Comparison of ENCODE assay signal across 12 cellular contexts in genomic region chr6:143271024-143271423, GRCh38.
DNase-seq lines count a peak whose midpoint lies in the region; ATAC-seq and TF ChIP-seq lines count a peak whose summit lies in the region.
"Had no signal": no experiment of that assay in that cellular context is flagged by ENCODE, and none has a peak within 500 bp of the region (broad histone marks: within the 10 kb centered on the region; RNA-seq: fewer than 3 reads in every experiment).

No MANE protein-coding gene starts in this region.

- no peak overlapping the region for H3K27ac ChIP-seq in right cardiac atrium (ENCODE audit: low read length)
- H3K27ac ChIP-seq in aorta (ENCODE audit: low read depth in 1 of 2, low read length in 2 of 2) = no peak overlapping the region

- no peaks in the 10 kb centered on the region; the same call in 1 of the 2 replicates for H3K27me3 Mint-ChIP-seq in HFFc6 (ENCODE audit: insufficient read depth)

- DNase-seq in A172 (ENCODE audit: low spot score) (peak; percentile 21), HFFc6 (peak; percentile 81), astrocyte of the hippocampus (ENCODE audit: low read depth, low spot score) (peak; percentile 74), right cardiac atrium (peak in 1 of 3 donors; percentile 52), aorta (no peak)
- no peak for DNase-seq in activated CD4-positive, CD25-positive, alpha-beta regulatory T cell treated with anti-CD3 and anti-CD28 coated beads, Interleukin-2, amount 50 U/mL, for 72 hours
- DNase-seq in effector CD4-positive, alpha-beta T cell = no peak
- DNase-seq: activated T-cell treated with anti-CD3 and anti-CD28 coated beads, Interleukin-2, amount 50 U/mL, for 4 hours; NCI-H748 treated with DMSO at 0.1 percent for 48 hours; sigmoid colon; T-helper 9 cell had no signal

- H3K9me3 ChIP-seq in right cardiac atrium (ENCODE audit: control insufficient read depth, low read length) (no peaks in the 10 kb centered on the region), aorta (ENCODE audit: control insufficient read depth, low read length) (no peaks in the 10 kb centered on the region)
- H3K9me3 ChIP-seq: sigmoid colon had no signal

- H3K27ac Mint-ChIP-seq in HFFc6 = no peak overlapping the region

- no peak for TF ChIP-seq CTCF in HFFc6 (IDR thresholded peaks at IDR 0.05)

- ATAC-seq in right cardiac atrium (peak; percentile 57 to 72), aorta (ENCODE audit: low FRiP score) (no peak), HG02973 (IDR thresholded peaks at IDR 0.05; ENCODE audit: unreplicated experiment) (no peak)
- ATAC-seq: activated T-cell treated with anti-CD3 and anti-CD28 coated beads, Interleukin-2, amount 50 U/mL, for 4 hours had no signal

- WGBS in right cardiac atrium = 35% methylated on average over 4 of the region's 4 CpGs
- 17% methylated on average over 4 of the region's 4 CpGs for WGBS in aorta, 2 donors

- H3K27me3 ChIP-seq in right cardiac atrium (ENCODE audit: control insufficient read depth, insufficient read depth) (no peaks in the 10 kb centered on the region), aorta (ENCODE audit: control insufficient read depth in 1 of 2, insufficient read depth in 2 of 2, low read length in 1 of 2) (no peaks in the 10 kb centered on the region)
- H3K27me3 ChIP-seq: sigmoid colon had no signal

- no peaks in the 10 kb centered on the region for H3K9me3 Mint-ChIP-seq in HFFc6

- 0 out of 2 replicates have a peak, but pooled peaks cover 4% of the 10 kb centered on the region for H3K36me3 Mint-ChIP-seq in HFFc6 (ENCODE audit: low read depth)

- H3K4me1 ChIP-seq in right cardiac atrium (ENCODE audit: control insufficient read depth, insufficient read depth, low read length) (peaks cover 3% of the 10 kb centered on the region), aorta (ENCODE audit: control insufficient read depth in 1 of 2, insufficient read depth in 2 of 2, low read length in 2 of 2) (peaks cover 3 to 4% of the 10 kb centered on the region in 2 donors)

- intact Hi-C loops in right cardiac atrium (cut with DNase I) = loop anchor here in 1 of 4 donors (10.0 kb wide), 1 partner anchor 576 kb away; no protein-coding TSS in a partner anchor
- intact Hi-C loops in aorta (cut with DNase I) = no loop called here

- no peaks in the 10 kb centered on the region for H3K36me3 ChIP-seq in aorta (ENCODE audit: control insufficient read depth in 1 of 2, insufficient read depth in 2 of 2, low read length in 1 of 2)
- H3K36me3 ChIP-seq: sigmoid colon had no signal

- peaks cover 22% of the 10 kb centered on the region for H3K4me1 Mint-ChIP-seq in HFFc6 (ENCODE audit: low read depth)

- H3K4me3 Mint-ChIP-seq in HFFc6 = no peak overlapping the region
- H3K4me3 Mint-ChIP-seq: activated T-cell treated with anti-CD3 and anti-CD28 coated beads, Interleukin-2, amount 50 U/mL, for 4 hours had no signal

- H3K4me3 ChIP-seq in right cardiac atrium (ENCODE audit: low read length) (no peak overlapping the region), aorta (ENCODE audit: low read length in 2 of 2) (no peak overlapping the region)
- H3K4me3 ChIP-seq: sigmoid colon had no signal

Comparison
In these comparisons a context has a peak if more than half of its experiments do, and no peak if none do; other contexts are left out.
1. DNase-seq: peak in A172 (single experiment), HFFc6 (single experiment) and astrocyte of the hippocampus (single experiment); none in aorta (0 of 2), activated CD4-positive, CD25-positive, alpha-beta regulatory T cell treated with anti-CD3 and anti-CD28 coated beads, Interleukin-2, amount 50 U/mL, for 72 hours (single experiment) and effector CD4-positive, alpha-beta T cell (single experiment).
2. ATAC-seq: peak in right cardiac atrium (2 of 2); none in aorta (single experiment) and HG02973 (single experiment).